In the genomic region with DNA sequence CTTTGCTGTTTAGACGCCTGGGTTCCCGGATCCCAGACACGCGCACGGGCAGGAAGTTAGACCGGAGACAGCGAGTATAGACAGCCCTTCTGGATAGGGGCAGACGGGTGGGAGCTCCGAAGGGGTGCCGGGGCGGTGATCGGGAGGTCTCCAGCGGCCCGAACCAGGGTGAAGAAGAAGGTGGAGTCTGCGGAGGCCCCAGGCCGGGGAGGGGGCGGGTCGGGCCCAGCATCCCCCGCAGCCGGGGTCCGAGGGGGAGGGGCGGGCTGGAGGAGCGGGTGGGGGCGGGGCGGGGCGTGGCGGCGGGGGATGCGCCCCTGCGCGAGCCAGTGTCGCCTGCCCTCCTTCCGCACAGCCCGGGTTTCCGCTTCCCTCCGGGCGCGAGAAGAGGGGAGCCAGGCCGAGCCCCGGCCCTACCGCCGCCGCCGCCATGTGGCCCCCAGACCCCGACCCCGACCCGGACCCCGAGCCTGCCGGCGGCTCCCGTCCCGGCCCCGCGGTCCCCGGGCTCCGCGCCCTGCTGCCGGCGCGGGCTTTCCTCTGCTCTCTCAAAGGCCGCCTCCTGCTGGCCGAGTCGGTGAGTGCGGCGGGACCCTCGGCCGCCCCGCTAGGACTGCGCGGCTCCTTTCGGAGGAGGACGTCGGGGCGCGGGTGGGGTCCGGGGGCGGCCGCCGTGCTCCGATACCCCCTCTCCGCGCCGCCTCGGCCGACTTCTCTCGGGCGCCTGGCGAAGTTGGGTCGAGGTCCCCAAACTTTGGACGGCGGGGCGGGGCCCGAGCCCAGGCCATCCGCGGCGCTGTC, we compare ENCODE assay signal across 1 cellular context.
A peak's percentile ranks its signal among the peaks of the same experiment; 100 is the strongest.
TF ChIP-seq lines count a peak whose summit lies in the region.

A gene with protein sequence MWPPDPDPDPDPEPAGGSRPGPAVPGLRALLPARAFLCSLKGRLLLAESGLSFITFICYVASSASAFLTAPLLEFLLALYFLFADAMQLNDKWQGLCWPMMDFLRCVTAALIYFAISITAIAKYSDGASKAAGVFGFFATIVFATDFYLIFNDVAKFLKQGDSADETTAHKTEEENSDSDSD (plus strand): TSS at position 329 of the 801 bp plus-strand sequence. CDS start 102 bp downstream, at position 431.

TF ChIP-seq in HepG2, 621 proteins besides CTCF, POLR2A, EP300 and RAD21 (continued from another document and continues in another):
- TF ChIP-seq, protein P1, sequence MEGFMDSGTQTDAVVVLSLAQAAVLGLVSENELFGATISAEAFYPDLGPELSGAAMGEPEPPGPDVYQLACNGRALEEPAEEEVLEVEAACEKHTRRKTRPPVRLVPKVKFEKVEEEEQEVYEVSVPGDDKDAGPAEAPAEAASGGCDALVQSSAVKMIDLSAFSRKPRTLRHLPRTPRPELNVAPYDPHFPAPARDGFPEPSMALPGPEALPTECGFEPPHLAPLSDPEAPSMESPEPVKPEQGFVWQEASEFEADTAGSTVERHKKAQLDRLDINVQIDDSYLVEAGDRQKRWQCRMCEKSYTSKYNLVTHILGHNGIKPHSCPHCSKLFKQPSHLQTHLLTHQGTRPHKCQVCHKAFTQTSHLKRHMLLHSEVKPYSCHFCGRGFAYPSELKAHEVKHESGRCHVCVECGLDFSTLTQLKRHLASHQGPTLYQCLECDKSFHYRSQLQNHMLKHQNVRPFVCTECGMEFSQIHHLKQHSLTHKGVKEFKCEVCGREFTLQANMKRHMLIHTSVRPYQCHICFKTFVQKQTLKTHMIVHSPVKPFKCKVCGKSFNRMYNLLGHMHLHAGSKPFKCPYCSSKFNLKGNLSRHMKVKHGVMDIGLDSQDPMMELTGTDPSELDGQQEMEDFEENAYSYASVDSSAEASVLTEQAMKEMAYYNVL (CRISPR knock-in tag; IDR thresholded peaks at IDR 0.05; ENCODE audit: borderline replicate concordance), result no peak; the same call in 1 of the 2 replicates
- 0 out of 2 replicates have a peak, but pooled peaks have one; percentile 1 for TF ChIP-seq NRL (CRISPR knock-in tag; IDR thresholded peaks at IDR 0.05; ENCODE audit: borderline replicate concordance)
- TF ChIP-seq PLRG1 (conservative IDR thresholded peaks at IDR 0.05), result no peak
- TF ChIP-seq KLF15 (CRISPR knock-in tag; IDR thresholded peaks at IDR 0.05; ENCODE audit: borderline replicate concordance), result no peak
- no peak for TF ChIP-seq GMEB1 (CRISPR knock-in tag; IDR thresholded peaks at IDR 0.05; ENCODE audit: borderline replicate concordance)
- TF ChIP-seq, protein P2, sequence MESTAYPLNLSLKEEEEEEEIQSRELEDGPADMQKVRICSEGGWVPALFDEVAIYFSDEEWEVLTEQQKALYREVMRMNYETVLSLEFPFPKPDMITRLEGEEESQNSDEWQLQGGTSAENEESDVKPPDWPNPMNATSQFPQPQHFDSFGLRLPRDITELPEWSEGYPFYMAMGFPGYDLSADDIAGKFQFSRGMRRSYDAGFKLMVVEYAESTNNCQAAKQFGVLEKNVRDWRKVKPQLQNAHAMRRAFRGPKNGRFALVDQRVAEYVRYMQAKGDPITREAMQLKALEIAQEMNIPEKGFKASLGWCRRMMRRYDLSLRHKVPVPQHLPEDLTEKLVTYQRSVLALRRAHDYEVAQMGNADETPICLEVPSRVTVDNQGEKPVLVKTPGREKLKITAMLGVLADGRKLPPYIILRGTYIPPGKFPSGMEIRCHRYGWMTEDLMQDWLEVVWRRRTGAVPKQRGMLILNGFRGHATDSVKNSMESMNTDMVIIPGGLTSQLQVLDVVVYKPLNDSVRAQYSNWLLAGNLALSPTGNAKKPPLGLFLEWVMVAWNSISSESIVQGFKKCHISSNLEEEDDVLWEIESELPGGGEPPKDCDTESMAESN (CRISPR knock-in tag; conservative IDR thresholded peaks at IDR 0.05), result 0 out of 2 replicates have a peak, but pooled peaks have one; percentile 1
- no peak for TF ChIP-seq SOX6 (IDR thresholded peaks at IDR 0.05)
- 0 out of 2 replicates have a peak, but pooled peaks have one; percentile 5 for TF ChIP-seq SOX6 (CRISPR knock-in tag; IDR thresholded peaks at IDR 0.05)
- TF ChIP-seq ZNF225 (CRISPR knock-in tag; IDR thresholded peaks at IDR 0.05), result no peak
- TF ChIP-seq ZNF691 (CRISPR knock-in tag; IDR thresholded peaks at IDR 0.05; ENCODE audit: borderline replicate concordance, low read depth), result peak; percentile 43; the same call in 1 of the 2 replicates
- TF ChIP-seq ZNF317 (CRISPR knock-in tag; IDR thresholded peaks at IDR 0.05), result no peak; the same call in 1 of the 2 replicates
- TF ChIP-seq PTBP1 (IDR thresholded peaks at IDR 0.05; ENCODE audit: low read depth, low read length, poor library complexity, severe bottlenecking), result no peak
- no peak for TF ChIP-seq ZNF383 (CRISPR knock-in tag; IDR thresholded peaks at IDR 0.05; ENCODE audit: borderline replicate concordance)
- TF ChIP-seq, protein P3, sequence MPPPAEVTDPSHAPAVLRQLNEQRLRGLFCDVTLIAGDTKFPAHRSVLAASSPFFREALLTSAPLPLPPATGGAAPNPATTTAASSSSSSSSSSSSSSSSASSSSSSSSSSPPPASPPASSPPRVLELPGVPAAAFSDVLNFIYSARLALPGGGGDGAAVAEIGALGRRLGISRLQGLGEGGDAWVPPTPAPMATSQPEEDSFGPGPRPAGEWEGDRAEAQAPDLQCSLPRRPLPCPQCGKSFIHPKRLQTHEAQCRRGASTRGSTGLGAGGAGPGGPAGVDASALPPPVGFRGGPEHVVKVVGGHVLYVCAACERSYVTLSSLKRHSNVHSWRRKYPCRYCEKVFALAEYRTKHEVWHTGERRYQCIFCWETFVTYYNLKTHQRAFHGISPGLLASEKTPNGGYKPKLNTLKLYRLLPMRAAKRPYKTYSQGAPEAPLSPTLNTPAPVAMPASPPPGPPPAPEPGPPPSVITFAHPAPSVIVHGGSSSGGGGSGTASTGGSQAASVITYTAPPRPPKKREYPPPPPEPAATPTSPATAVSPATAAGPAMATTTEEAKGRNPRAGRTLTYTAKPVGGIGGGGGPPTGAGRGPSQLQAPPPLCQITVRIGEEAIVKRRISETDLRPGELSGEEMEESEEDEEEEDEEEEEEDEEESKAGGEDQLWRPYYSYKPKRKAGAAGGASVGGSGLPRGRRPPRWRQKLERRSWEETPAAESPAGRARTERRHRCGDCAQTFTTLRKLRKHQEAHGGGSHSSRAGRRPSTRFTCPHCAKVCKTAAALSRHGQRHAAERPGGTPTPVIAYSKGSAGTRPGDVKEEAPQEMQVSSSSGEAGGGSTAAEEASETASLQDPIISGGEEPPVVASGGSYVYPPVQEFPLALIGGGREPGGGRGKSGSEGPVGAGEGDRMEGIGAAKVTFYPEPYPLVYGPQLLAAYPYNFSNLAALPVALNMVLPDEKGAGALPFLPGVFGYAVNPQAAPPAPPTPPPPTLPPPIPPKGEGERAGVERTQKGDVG (CRISPR knock-in tag; IDR thresholded peaks at IDR 0.05; ENCODE audit: borderline replicate concordance), result no peak
- TF ChIP-seq TERF1 (CRISPR knock-in tag; IDR thresholded peaks at IDR 0.05), result no peak
- no peak for TF ChIP-seq CEBPG (CRISPR knock-in tag; IDR thresholded peaks at IDR 0.05)
- no peak for TF ChIP-seq NFIC (IDR thresholded peaks at IDR 0.05; ENCODE audit: low read length)
- 0 out of 2 replicates have a peak, but pooled peaks have one; percentile 26 for TF ChIP-seq ZNF543 (CRISPR knock-in tag; IDR thresholded peaks at IDR 0.05)
- TF ChIP-seq, protein P4, sequence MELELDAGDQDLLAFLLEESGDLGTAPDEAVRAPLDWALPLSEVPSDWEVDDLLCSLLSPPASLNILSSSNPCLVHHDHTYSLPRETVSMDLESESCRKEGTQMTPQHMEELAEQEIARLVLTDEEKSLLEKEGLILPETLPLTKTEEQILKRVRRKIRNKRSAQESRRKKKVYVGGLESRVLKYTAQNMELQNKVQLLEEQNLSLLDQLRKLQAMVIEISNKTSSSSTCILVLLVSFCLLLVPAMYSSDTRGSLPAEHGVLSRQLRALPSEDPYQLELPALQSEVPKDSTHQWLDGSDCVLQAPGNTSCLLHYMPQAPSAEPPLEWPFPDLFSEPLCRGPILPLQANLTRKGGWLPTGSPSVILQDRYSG (CRISPR knock-in tag; IDR thresholded peaks at IDR 0.05), result 0 out of 2 replicates have a peak, but pooled peaks have one; percentile 28
- no peak for TF ChIP-seq CEBPZ (IDR thresholded peaks at IDR 0.05; ENCODE audit: low read length)
- no peak for TF ChIP-seq NCOA2 (CRISPR knock-in tag; IDR thresholded peaks at IDR 0.05)
- TF ChIP-seq, protein P5, sequence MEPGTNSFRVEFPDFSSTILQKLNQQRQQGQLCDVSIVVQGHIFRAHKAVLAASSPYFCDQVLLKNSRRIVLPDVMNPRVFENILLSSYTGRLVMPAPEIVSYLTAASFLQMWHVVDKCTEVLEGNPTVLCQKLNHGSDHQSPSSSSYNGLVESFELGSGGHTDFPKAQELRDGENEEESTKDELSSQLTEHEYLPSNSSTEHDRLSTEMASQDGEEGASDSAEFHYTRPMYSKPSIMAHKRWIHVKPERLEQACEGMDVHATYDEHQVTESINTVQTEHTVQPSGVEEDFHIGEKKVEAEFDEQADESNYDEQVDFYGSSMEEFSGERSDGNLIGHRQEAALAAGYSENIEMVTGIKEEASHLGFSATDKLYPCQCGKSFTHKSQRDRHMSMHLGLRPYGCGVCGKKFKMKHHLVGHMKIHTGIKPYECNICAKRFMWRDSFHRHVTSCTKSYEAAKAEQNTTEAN (CRISPR knock-in tag; conservative IDR thresholded peaks at IDR 0.05), result no peak
- no peak for TF ChIP-seq CHCHD3 (CRISPR knock-in tag; IDR thresholded peaks at IDR 0.05)
- no peak for TF ChIP-seq ZNF704 (CRISPR knock-in tag; IDR thresholded peaks at IDR 0.05; ENCODE audit: borderline replicate concordance)
- no peak for TF ChIP-seq FOXC1 (CRISPR knock-in tag; IDR thresholded peaks at IDR 0.05; ENCODE audit: borderline replicate concordance)
- TF ChIP-seq GATAD2A (CRISPR knock-in tag; IDR thresholded peaks at IDR 0.05), result 0 out of 2 replicates have a peak, but pooled peaks have one; percentile 1
- no peak for TF ChIP-seq RAD51 (IDR thresholded peaks at IDR 0.05; ENCODE audit: borderline replicate concordance)
- TF ChIP-seq ZBTB1 (CRISPR knock-in tag; IDR thresholded peaks at IDR 0.05; ENCODE audit: borderline replicate concordance), result no peak
- no peak for TF ChIP-seq KAT2B (IDR thresholded peaks at IDR 0.05; ENCODE audit: borderline replicate concordance, low read depth, low read length)
- TF ChIP-seq RFX3 (CRISPR knock-in tag; IDR thresholded peaks at IDR 0.05), result no peak
- TF ChIP-seq, protein P6, sequence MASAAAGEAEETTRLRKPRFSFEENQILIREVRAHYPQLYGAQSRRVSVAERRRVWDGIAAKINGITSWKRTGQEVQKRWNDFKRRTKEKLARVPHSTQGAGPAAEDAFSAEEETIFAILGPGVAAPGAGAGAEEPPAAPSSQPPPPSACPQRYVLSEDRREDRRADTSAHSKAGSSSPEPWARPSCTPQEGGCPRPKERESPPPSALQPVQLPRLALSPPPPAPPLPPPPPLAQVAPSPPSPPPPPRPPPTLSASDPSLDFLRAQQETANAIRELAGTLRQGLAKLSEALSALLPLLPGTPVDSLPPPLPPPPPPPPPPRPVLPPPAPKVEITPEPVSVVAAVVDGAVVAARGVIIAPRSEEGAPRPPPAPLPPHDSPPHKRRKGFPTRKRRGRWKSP (CRISPR knock-in tag; IDR thresholded peaks at IDR 0.05), result no peak
